In genomic region chr3:150183619-150184425, GRCh38 we compare ENCODE assay signal across 1 cellular context.
TF ChIP-seq lines count a peak whose summit lies in the region.

No MANE protein-coding gene starts in this region.

TF ChIP-seq in HepG2, 621 proteins besides CTCF, POLR2A, EP300 and RAD21 (continued from another document and continues in another):
- TF ChIP-seq HBP1 (CRISPR knock-in tag; IDR thresholded peaks at IDR 0.05; ENCODE audit: low read depth) (no peak), FOXK1 (CRISPR knock-in tag; IDR thresholded peaks at IDR 0.05; ENCODE audit: borderline replicate concordance, low read depth) (no peak), FIP1L1 (IDR thresholded peaks at IDR 0.05; ENCODE audit: borderline replicate concordance, insufficient read depth, low read depth, low read length) (no peak), ZNF614 (CRISPR knock-in tag; IDR thresholded peaks at IDR 0.05; ENCODE audit: borderline replicate concordance) (no peak), PHF8 (CRISPR knock-in tag; IDR thresholded peaks at IDR 0.05) (peak; percentile 30; the same call in 1 of the 2 replicates), SMC3 (IDR thresholded peaks at IDR 0.05; ENCODE audit: low read length) (peak; percentile 57; the same call in 1 of the 2 replicates), HNRNPLL (IDR thresholded peaks at IDR 0.05; ENCODE audit: low read depth, low read length, poor library complexity, severe bottlenecking) (peak; percentile 82), ZNF530 (CRISPR knock-in tag; IDR thresholded peaks at IDR 0.05; ENCODE audit: low read depth) (no peak), PHF5A (CRISPR knock-in tag; IDR thresholded peaks at IDR 0.05; ENCODE audit: low read depth, unreplicated experiment) (no peak), ZNF784 (CRISPR knock-in tag; IDR thresholded peaks at IDR 0.05; ENCODE audit: borderline replicate concordance) (no peak), ATF7-NPFF (CRISPR knock-in tag; IDR thresholded peaks at IDR 0.05; ENCODE audit: low read depth) (no peak), ZNF101 (CRISPR knock-in tag; IDR thresholded peaks at IDR 0.05; ENCODE audit: borderline replicate concordance, low read depth) (no peak), MIER2 (CRISPR knock-in tag; IDR thresholded peaks at IDR 0.05) (no peak), SRSF9 (IDR thresholded peaks at IDR 0.05; ENCODE audit: borderline replicate concordance, insufficient read depth, low read depth, low read length, poor library complexity, severe bottlenecking) (no peak), ZHX2 (IDR thresholded peaks at IDR 0.05; ENCODE audit: low read depth) (no peak), ZHX2 (CRISPR knock-in tag; IDR thresholded peaks at IDR 0.05; ENCODE audit: borderline replicate concordance) (no peak), KLF15 (CRISPR knock-in tag; IDR thresholded peaks at IDR 0.05; ENCODE audit: borderline replicate concordance) (no peak), ZNF232 (CRISPR knock-in tag; IDR thresholded peaks at IDR 0.05; ENCODE audit: borderline replicate concordance) (no peak), ZNF543 (CRISPR knock-in tag; IDR thresholded peaks at IDR 0.05) (no peak), KMT2A (CRISPR knock-in tag; IDR thresholded peaks at IDR 0.05) (0 out of 2 replicates have a peak, but pooled peaks have one; percentile 41), DDIT3 (CRISPR knock-in tag; IDR thresholded peaks at IDR 0.05) (no peak), POLR2G (IDR thresholded peaks at IDR 0.05; ENCODE audit: low read depth, low read length) (no peak), ATAD3A (CRISPR knock-in tag; IDR thresholded peaks at IDR 0.05) (no peak), ZNF563 (CRISPR knock-in tag; IDR thresholded peaks at IDR 0.05) (no peak), BRCA1 (CRISPR knock-in tag; IDR thresholded peaks at IDR 0.05) (no peak), TAF1 (CRISPR knock-in tag; IDR thresholded peaks at IDR 0.05) (no peak), ZNF143 (CRISPR knock-in tag; IDR thresholded peaks at IDR 0.05) (no peak), GPN1 (CRISPR knock-in tag; IDR thresholded peaks at IDR 0.05; ENCODE audit: borderline replicate concordance) (no peak), ZBTB43 (CRISPR knock-in tag; conservative IDR thresholded peaks at IDR 0.05) (no peak), SOX5 (CRISPR knock-in tag; IDR thresholded peaks at IDR 0.05; ENCODE audit: borderline replicate concordance) (no peak), MAZ (IDR thresholded peaks at IDR 0.05; ENCODE audit: borderline replicate concordance, low read depth, low read length) (no peak), MAZ (CRISPR knock-in tag; IDR thresholded peaks at IDR 0.05; ENCODE audit: low read depth) (no peak), HOXA3 (CRISPR knock-in tag; IDR thresholded peaks at IDR 0.05) (no peak), NBN (conservative IDR thresholded peaks at IDR 0.05) (no peak), MAX (IDR thresholded peaks at IDR 0.05) (peak; percentile 23; the same call in 1 of the 2 replicates), YEATS4 (CRISPR knock-in tag; IDR thresholded peaks at IDR 0.05; ENCODE audit: borderline replicate concordance) (no peak), CERS6 (CRISPR knock-in tag; IDR thresholded peaks at IDR 0.05) (no peak), AKAP8 (CRISPR knock-in tag; IDR thresholded peaks at IDR 0.05) (no peak), ZBTB34 (CRISPR knock-in tag; IDR thresholded peaks at IDR 0.05) (no peak), ZFYVE20 (CRISPR knock-in tag; IDR thresholded peaks at IDR 0.05; ENCODE audit: borderline replicate concordance, low read depth) (no peak), TCF7 (IDR thresholded peaks at IDR 0.05; ENCODE audit: low read depth) (no peak), ZNF567 (CRISPR knock-in tag; IDR thresholded peaks at IDR 0.05; ENCODE audit: borderline replicate concordance) (no peak), SNAPC4 (CRISPR knock-in tag; IDR thresholded peaks at IDR 0.05) (no peak), ZNF556 (CRISPR knock-in tag; IDR thresholded peaks at IDR 0.05; ENCODE audit: borderline replicate concordance) (no peak), NCOA2 (CRISPR knock-in tag; IDR thresholded peaks at IDR 0.05) (no peak), RBM39 (IDR thresholded peaks at IDR 0.05; ENCODE audit: low read depth, low read length, poor library complexity, severe bottlenecking) (no peak), CBFB (CRISPR knock-in tag; IDR thresholded peaks at IDR 0.05) (no peak), ZNF879 (CRISPR knock-in tag; IDR thresholded peaks at IDR 0.05) (no peak), ZNF414 (CRISPR knock-in tag; IDR thresholded peaks at IDR 0.05) (no peak), ZNF432 (CRISPR knock-in tag; IDR thresholded peaks at IDR 0.05; ENCODE audit: borderline replicate concordance) (no peak), MAFF (IDR thresholded peaks at IDR 0.05; ENCODE audit: low read depth, low read length) (no peak), DMAP1 (CRISPR knock-in tag; IDR thresholded peaks at IDR 0.05) (no peak), ZNF776 (CRISPR knock-in tag; IDR thresholded peaks at IDR 0.05) (no peak)
